Comparison of ENCODE assay signal across 18 cellular contexts in the genomic region with DNA sequence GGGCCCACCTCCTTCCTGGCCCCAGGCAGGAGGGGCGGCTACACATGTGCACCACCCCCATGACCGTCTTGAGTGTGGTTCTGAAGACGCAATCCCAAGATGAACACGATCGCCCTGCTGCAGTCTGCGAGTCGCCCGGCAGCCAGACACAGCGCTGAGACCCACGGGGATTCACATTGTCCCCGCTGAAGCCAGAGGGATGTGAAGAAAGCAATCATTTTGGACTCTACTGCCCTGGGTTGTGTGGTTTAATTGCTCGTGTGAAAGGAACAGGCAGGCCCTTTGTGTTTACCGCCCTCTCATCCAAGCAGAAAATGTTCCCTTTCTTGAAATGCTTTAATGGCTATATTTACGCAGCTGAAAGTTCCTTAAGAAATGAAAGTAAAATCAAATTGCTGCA.
"Had no signal": no experiment of that assay in that cellular context is flagged by ENCODE, and none has a peak within 500 bp of the region (broad histone marks: within the 10 kb centered on the region; RNA-seq: fewer than 3 reads in every experiment).

No MANE protein-coding gene starts in this region.

- H3K27ac ChIP-seq: adrenal gland, coronary artery, esophagus squamous epithelium had no signal

- H3K36me3 Mint-ChIP-seq: type B pancreatic cell had no signal

- H3K27ac Mint-ChIP-seq: type B pancreatic cell had no signal

- DNase-seq: activated CD4-positive, alpha-beta T cell treated with anti-CD3 and anti-CD28 coated beads for 1 hour; activated CD4-positive, alpha-beta T cell treated with anti-CD3 and anti-CD28 coated beads, Interleukin-2, amount 50 U/mL, for 48 hours; activated effector memory CD4-positive, alpha-beta T cell treated with Interleukin-2 at 50 U/mL for 16 hours; activated naive CD4-positive, alpha-beta T cell treated with anti-CD3 and anti-CD28 coated beads, Interleukin-2, amount 50 U/mL, for 16 hours; activated T-cell treated with anti-CD3 and anti-CD28 coated beads, Interleukin-2, amount 50 U/mL, for 1 hour; adrenal gland; central memory CD4-positive, alpha-beta T cell; effector CD4-positive, alpha-beta T cell; esophagus squamous epithelium; right cardiac atrium; small intestine; stimulated activated CD4-positive, alpha-beta T cell treated with anti-CD3 and anti-CD28 coated beads, Interleukin-4, amount 100 ng/mL, for 24 hours; stimulated activated naive CD4-positive, alpha-beta T cell treated with Interleukin-2 at 50 U/mL for 16 hours; T-helper 1 cell; T1000 had no signal

- H3K4me3 Mint-ChIP-seq: neural crest cell, type B pancreatic cell had no signal
